8 cellular contexts compared by ENCODE assay signal in genomic region chr6:81938014-81938761, GRCh38.
A peak's percentile ranks its signal among the peaks of the same experiment; 100 is the strongest.
DNase-seq lines count a peak whose midpoint lies in the region; ATAC-seq and FAIRE-seq lines count a peak whose summit lies in the region.

No MANE protein-coding gene starts in this region.

- peak; percentile 52 to 67 for DNase-seq in SJSA1 (ENCODE audit: low read depth in 1 of 2, low spot score in 2 of 2)
- no peak for DNase-seq in activated CD8-positive, alpha-beta T cell treated with anti-CD3 and anti-CD28 coated beads, Interleukin-2, amount 10 ng/mL, durations not matched to agents 7 days and 5 days
- no peak for DNase-seq in NCI-H2107 (lab: John Stamatoyannopoulos, UW)
- DNase-seq in NCI-H524 (lab: John Stamatoyannopoulos, UW): no peak

- no peaks in the 10 kb centered on the region for H3K27me3 Mint-ChIP-seq in activated CD8-positive, alpha-beta T cell treated with anti-CD3 and anti-CD28 coated beads, Interleukin-2, amount 10 ng/mL, durations not matched to agents 7 days and 5 days (ENCODE audit: low read depth)

- no peaks in the 10 kb centered on the region for H3K9me3 Mint-ChIP-seq in activated CD8-positive, alpha-beta T cell treated with anti-CD3 and anti-CD28 coated beads, Interleukin-2, amount 10 ng/mL, durations not matched to agents 7 days and 5 days (ENCODE audit: insufficient read depth)

- ATAC-seq in GM18508 (IDR thresholded peaks at IDR 0.05; ENCODE audit: insufficient read depth, unreplicated experiment) (peak; percentile 87), HG03060 (IDR thresholded peaks at IDR 0.05; ENCODE audit: low read depth, unreplicated experiment) (peak; percentile 86), GM21390 (IDR thresholded peaks at IDR 0.05; ENCODE audit: unreplicated experiment) (no peak)
- ATAC-seq in activated CD8-positive, alpha-beta T cell treated with anti-CD3 and anti-CD28 coated beads, Interleukin-2, amount 10 ng/mL, durations not matched to agents 7 days and 5 days: no peak

- no peaks in the 10 kb centered on the region for H3K36me3 ChIP-seq in SJSA1

- H3K4me3 ChIP-seq in SJSA1: no peak overlapping the region

- no peak overlapping the region for H3K27ac Mint-ChIP-seq in activated CD8-positive, alpha-beta T cell treated with anti-CD3 and anti-CD28 coated beads, Interleukin-2, amount 10 ng/mL, durations not matched to agents 7 days and 5 days

- H3K27me3 ChIP-seq in SJSA1 (replicated peaks): no peaks in the 10 kb centered on the region

- no peaks in the 10 kb centered on the region for H3K36me3 Mint-ChIP-seq in activated CD8-positive, alpha-beta T cell treated with anti-CD3 and anti-CD28 coated beads, Interleukin-2, amount 10 ng/mL, durations not matched to agents 7 days and 5 days (ENCODE audit: low read depth)

- H3K27ac ChIP-seq in SJSA1: peak overlapping the region; percentile 42

- H3K4me1 Mint-ChIP-seq in activated CD8-positive, alpha-beta T cell treated with anti-CD3 and anti-CD28 coated beads, Interleukin-2, amount 10 ng/mL, durations not matched to agents 7 days and 5 days (ENCODE audit: low read depth): no peaks in the 10 kb centered on the region

- POLR2A ChIA-PET in activated CD8-positive, alpha-beta T cell treated with anti-CD3 and anti-CD28 coated beads, Interleukin-2, amount 10 ng/mL, durations not matched to agents 7 days and 5 days (lab: Charles Lee): no interaction called here

- H3K4me1 ChIP-seq in SJSA1 (replicated peaks): peaks cover 39% of the 10 kb centered on the region

- FAIRE-seq in islet of Langerhans (lab: Jason Lieb, UNC): peak; percentile 98

- CTCF ChIA-PET in activated CD8-positive, alpha-beta T cell treated with anti-CD3 and anti-CD28 coated beads, Interleukin-2, amount 10 ng/mL, durations not matched to agents 7 days and 5 days (lab: Charles Lee): no interaction called here

- H3K9me3 ChIP-seq in SJSA1 (replicated peaks): no peaks in the 10 kb centered on the region

- H3K4me3 Mint-ChIP-seq in activated CD8-positive, alpha-beta T cell treated with anti-CD3 and anti-CD28 coated beads, Interleukin-2, amount 10 ng/mL, durations not matched to agents 7 days and 5 days: no peak overlapping the region

Comparison
In these comparisons a context has a peak if more than half of its experiments do, and no peak if none do; other contexts are left out.
1. ATAC-seq: peak in GM18508 (single experiment) and HG03060 (single experiment); none in activated CD8-positive, alpha-beta T cell treated with anti-CD3 and anti-CD28 coated beads, Interleukin-2, amount 10 ng/mL, durations not matched to agents 7 days and 5 days (single experiment) and GM21390 (single experiment).
2. DNase-seq: peak in SJSA1 (2 of 2); none in activated CD8-positive, alpha-beta T cell treated with anti-CD3 and anti-CD28 coated beads, Interleukin-2, amount 10 ng/mL, durations not matched to agents 7 days and 5 days (single experiment), NCI-H2107 (single experiment) and NCI-H524 (0 of 2).